ENCODE assay signal across 5 cellular contexts in genomic region chr17:36283256-36283655, GRCh38. TPM values are rescaled to one million over a fixed set of nuclear protein-coding genes. Genes with fewer than 3 reads are reported as not detected.
"Had no signal": no experiment of that assay in that cellular context is flagged by ENCODE, and none has a peak within 500 bp of the region (broad histone marks: within the 10 kb centered on the region; RNA-seq: fewer than 3 reads in every experiment).

No MANE protein-coding gene starts in this region.

RNA-seq across cellular contexts. Expression of gene TBC1D3I, which starts 18.9 kb away (rescaled TPM):
- total RNA-seq: SJSA1 had no signal

RNA-seq across cellular contexts. Expression of gene TBC1D3G, which starts 40.4 kb away (rescaled TPM):
- total RNA-seq: LHCN-M2, MCF 10A, OCI-LY7, PC-9, SJSA1 had no signal
